Comparison of ENCODE assay signal across 8 cellular contexts in the genomic region with DNA sequence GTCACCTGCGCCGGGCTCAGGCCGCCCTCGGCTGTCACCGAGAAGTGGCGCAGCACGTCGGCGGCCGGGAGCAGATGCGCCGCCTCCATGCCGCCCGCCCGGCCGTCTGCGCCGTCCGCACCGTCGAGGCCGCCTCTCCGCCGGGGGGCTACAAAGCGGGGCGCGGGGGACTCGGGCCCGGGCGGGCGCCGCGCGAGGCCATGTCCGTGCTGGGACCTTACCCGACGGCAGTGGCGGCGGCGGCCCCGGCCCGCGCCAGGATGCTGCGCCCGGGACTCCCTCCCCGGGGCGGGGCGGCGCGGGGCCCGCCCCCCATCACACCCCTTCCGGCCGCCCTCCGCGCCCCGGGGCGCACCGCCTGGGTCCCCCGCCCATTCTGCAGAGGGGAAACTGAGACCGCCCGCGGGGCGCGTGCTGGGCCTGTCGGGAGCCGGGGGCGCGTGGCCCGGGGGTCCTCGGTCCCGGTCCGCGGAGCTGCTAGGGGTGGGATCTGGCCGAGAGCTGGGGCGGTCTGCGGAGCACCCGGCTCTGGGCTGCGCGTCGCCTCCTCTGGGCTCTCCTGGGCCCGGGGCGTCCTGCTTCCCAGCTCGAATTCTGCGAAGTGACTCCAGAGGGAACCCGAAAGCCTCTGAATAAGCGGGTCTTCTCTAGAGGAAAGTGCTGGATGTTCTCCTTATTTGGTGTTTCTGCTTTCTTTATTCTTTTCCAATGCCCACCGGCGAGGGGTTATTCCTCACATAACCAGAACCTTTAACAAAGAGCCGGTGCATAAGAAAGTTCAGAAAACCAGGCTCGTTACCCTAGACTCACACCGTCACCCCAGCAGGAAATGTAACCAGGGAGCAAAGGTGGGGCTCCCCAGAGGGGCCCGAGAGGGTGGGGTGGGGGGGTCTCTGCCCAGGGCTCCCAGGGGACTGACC. TPM values are rescaled to one million over a fixed set of nuclear protein-coding genes. Genes with fewer than 3 reads are reported as not detected.
DNase-seq lines count a peak whose midpoint lies in the region; ATAC-seq and TF ChIP-seq lines count a peak whose summit lies in the region.

A gene (minus strand): TSS at position 235 of the 920 bp plus-strand sequence. CDS start 146 bp downstream, at position 89.

- POLR2A ChIA-PET in AG04450 (lab: Yijun Ruan, JAX): interaction anchor here (1.0 to 1.8 kb wide), 2 partner anchors 8 to 44 kb away, joined by 3 to 6 read pairs; no protein-coding TSS in a partner anchor

- TF ChIP-seq CTCF in AG04450 (IDR thresholded peaks at IDR 0.05; ENCODE audit: low read depth, low read length): no peak
- no peak for TF ChIP-seq CTCF in HL-60 (IDR thresholded peaks at IDR 0.05; ENCODE audit: insufficient read depth, low read length)
- TF ChIP-seq CTCF in colonic mucosa (IDR thresholded peaks at IDR 0.05): no peak

- DNase-seq in AG04450 (ENCODE audit: low read depth, low spot score) (no peak), HL-60 (ENCODE audit: low read depth in 1 of 2, low spot score in 1 of 2) (peak in 1 of 2 experiments; percentile 21), colonic mucosa (peak; percentile 84), mucosa of gallbladder (ENCODE audit: low spot score) (peak; percentile 38), NCI-H226 (no peak)
- peak; percentile 69 for DNase-seq in activated CD4-positive, CD25-positive, alpha-beta regulatory T cell treated with anti-CD3 and anti-CD28 coated beads, Interleukin-2, amount 50 U/mL, for 72 hours
- DNase-seq in stimulated activated naive CD4-positive, alpha-beta T cell treated with Interleukin-2 at 50 U/mL for 16 hours (lab: John Stamatoyannopoulos, UW): peak; percentile 47

- H3K9ac ChIP-seq in colonic mucosa (ENCODE audit: low read depth in 2 of 2, low read length in 2 of 2): peak within 1 kb of the TSS; percentile 85 to 97

- H3K9me3 ChIP-seq in AG04450 (ENCODE audit: control insufficient read depth, insufficient read depth, low read length) (no peaks in the 10 kb centered on the region; the same call in 1 of the 2 replicates), colonic mucosa (no peaks in the 10 kb centered on the region)

- peaks cover 44% of the 10 kb centered on the region for H3K4me1 ChIP-seq in colonic mucosa

- H3K27ac ChIP-seq in AG04450 (ENCODE audit: low read depth, low read length) (no peak within 1 kb of the TSS), HL-60 (replicated peaks) (peak within 1 kb of the TSS; percentile 89), colonic mucosa (peak within 1 kb of the TSS; percentile 97)

- CTCF ChIA-PET in AG04450 (lab: Charles Lee): interaction anchor here (1.4 to 1.5 kb wide), 2 partner anchors 44 to 118 kb away, joined by 4 read pairs; a partner anchor contains a TSS

- H3K27me3 ChIP-seq in AG04450 (ENCODE audit: control insufficient read depth, insufficient read depth, low read length) (peaks cover 40% of the 10 kb centered on the region), HL-60 (ENCODE audit: insufficient read depth, poor library complexity, severe bottlenecking) (no peaks in the 10 kb centered on the region), colonic mucosa (no peaks in the 10 kb centered on the region)

- intact Hi-C loops in colonic mucosa (cut with DNase I): no loop called here

- H3K36me3 ChIP-seq in colonic mucosa: no peaks in the 10 kb centered on the region

- ATAC-seq in GM19025 (IDR thresholded peaks at IDR 0.05; ENCODE audit: low read depth, unreplicated experiment): peak; percentile 45

- H3K4me3 ChIP-seq in AG04450 (ENCODE audit: low read depth, low read length) (peak within 1 kb of the TSS; percentile 49), HL-60 (replicated peaks; ENCODE audit: insufficient read depth, low read length) (peak within 1 kb of the TSS; percentile 70), colonic mucosa (peak within 1 kb of the TSS; percentile 76)

RNA-seq across cellular contexts. Expression of the gene that starts here (rescaled TPM):
- 0.46 and 0.48 TPM in 2 replicates for polyA plus RNA-seq in AG04450 (2011; rRNA removed)
- polyA minus RNA-seq in AG04450 (2011; rRNA and poly(A)+ RNA removed): 0.70 and 0.92 TPM in 2 replicates
- total RNA-seq in colonic mucosa: 100 to 1,000 TPM; 197 to 308 TPM
- total RNA-seq in mucosa of gallbladder: 96.5 TPM

Comparison
In these comparisons a context has a peak if more than half of its experiments do, and no peak if none do; other contexts are left out.
1. DNase-seq: peak in activated CD4-positive, CD25-positive, alpha-beta regulatory T cell treated with anti-CD3 and anti-CD28 coated beads, Interleukin-2, amount 50 U/mL, for 72 hours (single experiment), colonic mucosa (single experiment), mucosa of gallbladder (single experiment) and stimulated activated naive CD4-positive, alpha-beta T cell treated with Interleukin-2 at 50 U/mL for 16 hours (single experiment); none in AG04450 (single experiment) and NCI-H226 (single experiment).
2. Peak in every context shown above with its lines, with median percentiles within 50 percentile points of each other: H3K4me3 ChIP-seq.